In the genomic region with DNA sequence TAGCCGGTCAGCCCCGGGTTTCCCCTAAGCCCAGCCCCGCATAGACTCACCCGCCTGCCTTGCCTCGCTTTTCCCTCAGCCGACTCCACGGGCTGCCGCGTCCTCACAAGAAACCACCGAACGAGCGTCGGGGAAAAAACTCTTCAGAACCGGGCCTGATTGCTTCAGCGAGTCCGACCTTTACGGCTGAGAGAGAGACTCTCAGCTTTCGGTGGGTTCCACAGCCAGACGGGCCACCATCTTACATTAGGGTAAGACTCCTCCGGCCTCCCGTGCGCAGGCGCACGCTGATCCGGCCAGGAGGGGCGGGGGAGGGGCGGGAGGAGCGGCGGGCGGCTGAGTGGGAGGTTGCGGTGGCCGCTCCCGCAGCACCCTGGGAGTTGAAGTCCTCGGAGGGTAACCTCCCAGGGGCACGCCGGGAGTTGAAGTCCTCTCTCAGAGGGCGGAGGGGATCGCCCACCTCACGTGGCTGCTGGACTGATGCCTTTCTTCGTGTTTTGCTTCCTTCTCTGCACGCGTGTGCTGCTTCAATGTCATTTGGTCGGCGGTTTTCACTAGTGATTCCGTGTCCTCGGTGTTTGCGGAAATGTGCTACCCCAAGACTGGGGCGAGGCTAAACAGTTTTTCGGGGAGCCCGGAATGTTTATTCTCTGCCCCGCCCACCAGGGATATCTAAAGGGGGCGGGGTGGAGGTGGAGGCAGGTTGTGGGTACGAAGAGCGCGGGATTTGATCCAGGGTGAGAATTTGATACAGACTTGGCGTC, we compare ENCODE assay signal across 8 cellular contexts. TPM values are rescaled to one million over a fixed set of nuclear protein-coding genes. Genes with fewer than 3 reads are reported as not detected.
A peak's percentile ranks its signal among the peaks of the same experiment; 100 is the strongest.
DNase-seq lines count a peak whose midpoint lies in the region; ATAC-seq and TF ChIP-seq lines count a peak whose summit lies in the region.

CNOT4 (minus strand) TSS at position 264 of the 764 bp plus-strand sequence. CDS start 71,771 bp downstream, outside the sequence.

- POLR2A ChIA-PET in OCI-LY7 (lab: Charles Lee), result interaction anchor here (0.6 to 1.6 kb wide), 3 partner anchors 14 to 146 kb away, joined by 3 to 5 read pairs (median 3); no protein-coding TSS in a partner anchor

- peaks cover 23% of the 10 kb centered on the region for H4K20me1 ChIP-seq in OCI-LY7 (ENCODE audit: insufficient read depth, low read length)

- H3K4me1 Mint-ChIP-seq in IgD-negative memory B cell, result peaks cover 1 to 15% (median 6%) of the 10 kb centered on the region in 3 donors

- H3K27me3 ChIP-seq in mononuclear cell (ENCODE audit: insufficient read depth, low read length), result no peaks in the 10 kb centered on the region

- intact Hi-C loops in OCI-LY7 (cut with micrococcal nuclease; ENCODE audit: unreplicated experiment), result loop anchor here (2.0 to 5.0 kb wide), 3 partner anchors 152 to 467 kb away; partner anchors contain the start of genes MTPN and STMP1

- peak; percentile 93 for ATAC-seq in GM21619 (IDR thresholded peaks at IDR 0.05; ENCODE audit: unreplicated experiment)

- H3K79me2 ChIP-seq in OCI-LY7 (ENCODE audit: insufficient read depth, low read depth, low read length), result peaks cover 48% of the 10 kb centered on the region

- H3K4me1 ChIP-seq in OCI-LY7 (ENCODE audit: insufficient read depth, low read length, poor library complexity, severe bottlenecking) (peaks cover 28% of the 10 kb centered on the region), mononuclear cell (ENCODE audit: insufficient read depth, low read length) (peaks cover 27% of the 10 kb centered on the region)

- no peak within 1 kb of the TSS for H3K4me3 Mint-ChIP-seq in IgD-negative memory B cell

- CTCF ChIA-PET in OCI-LY7 (lab: Charles Lee; ENCODE audit: unreplicated experiment), result no interaction called here

- no peaks in the 10 kb centered on the region for H3K36me3 Mint-ChIP-seq in IgD-negative memory B cell

- peak within 1 kb of the TSS; percentile 97 for H3K4me3 ChIP-seq in OCI-LY7 (ENCODE audit: low read depth, low read length, poor library complexity, severe bottlenecking)
- H3K4me3 ChIP-seq in mononuclear cell (ENCODE audit: low read length), result peak within 1 kb of the TSS; percentile 95

- H3K27ac Mint-ChIP-seq in IgD-negative memory B cell, result no peak within 1 kb of the TSS

- no peaks in the 10 kb centered on the region for H3K9me2 ChIP-seq in OCI-LY7 (ENCODE audit: insufficient read depth, low read length)

- H3K4me2 ChIP-seq in OCI-LY7 (ENCODE audit: low read length), result peak within 1 kb of the TSS; percentile 97

- no peaks in the 10 kb centered on the region for H3K9me3 Mint-ChIP-seq in IgD-negative memory B cell

- no peaks in the 10 kb centered on the region for H3K9me3 ChIP-seq in OCI-LY7 (ENCODE audit: low read length)
- H3K9me3 ChIP-seq in mononuclear cell (ENCODE audit: low read depth, low read length), result no peaks in the 10 kb centered on the region

- no peaks in the 10 kb centered on the region for H3K27me3 Mint-ChIP-seq in IgD-negative memory B cell

- BruUV-seq in OCI-LY7 (replicated peaks; lab: Mats Ljungman, UMichigan), result no TSS peak

- H3K27ac ChIP-seq in OCI-LY7 (ENCODE audit: low read depth, low read length, poor library complexity, severe bottlenecking) (peak within 1 kb of the TSS; percentile 71), epithelial cell of prostate (peak within 1 kb of the TSS; percentile 80)

- H2AFZ ChIP-seq in OCI-LY7 (ENCODE audit: low read length), result peak within 1 kb of the TSS; percentile 100

- peaks cover 6% of the 10 kb centered on the region for H3K36me3 ChIP-seq in OCI-LY7 (ENCODE audit: insufficient read depth, low read length)

- no peak for TF ChIP-seq CTCF in OCI-LY7 (conservative IDR thresholded peaks at IDR 0.05; ENCODE audit: low read length)

- DNase-seq in DMS153 treated with DMSO at 0.1 percent for 48 hours (lab: John Stamatoyannopoulos, UW; ENCODE audit: unreplicated experiment) (peak; percentile 88), OCI-LY7 (ENCODE audit: low spot score) (peak; percentile 97), activated T-cell treated with anti-CD3 and anti-CD28 coated beads for 1 hour (ENCODE audit: low read depth) (peak; percentile 94), epithelial cell of prostate (ENCODE audit: low read depth, low spot score) (peak; percentile 79)
- peak; percentile 95 to 96 for DNase-seq in stimulated activated CD8-positive, alpha-beta memory T cell treated with anti-CD3 and anti-CD28 coated beads, Interleukin-2, amount 100 ng/mL, for 48 hours (ENCODE audit: low read depth in 2 of 2)

RNA-seq across cellular contexts. Expression of gene CNOT4, which starts in this region (rescaled TPM):
- 17.7 TPM for polyA plus RNA-seq in IgD-negative memory B cell
- 18.7 and 21.8 TPM in 2 replicates for total RNA-seq in OCI-LY7 (2014; rRNA removed; shearing (Covaris generic))
- 21.9 and 23.7 TPM in 2 replicates for total RNA-seq in OCI-LY7 (2022)
- total RNA-seq in mononuclear cell, result 19.8 TPM

Comparison
In these comparisons a context has a peak if more than half of its experiments do, and no peak if none do; other contexts are left out.
1. Peak in every context shown above with its lines: DNase-seq, ATAC-seq, H3K4me3 ChIP-seq and H3K27ac ChIP-seq.